In genomic region chr12:105420659-105421240, GRCh38 we compare ENCODE assay signal across 8 cellular contexts.
DNase-seq lines count a peak whose midpoint lies in the region; ATAC-seq, FAIRE-seq and TF ChIP-seq lines count a peak whose summit lies in the region.

No MANE protein-coding gene starts in this region.

- CTCF ChIA-PET in WTC11 (lab: Charles Lee): interaction anchor here (0.5 to 2.3 kb wide), 29 partner anchors 10 to 862 kb away, joined by 3 to 22 read pairs (median 3); no protein-coding TSS in a partner anchor

- TF ChIP-seq CTCF in HFF-Myc (IDR thresholded peaks at IDR 0.05; ENCODE audit: low read depth, low read length, missing control alignments) (peak; percentile 87), WTC11 (IDR thresholded peaks at IDR 0.05) (peak; percentile 85), cardiac fibroblast (IDR thresholded peaks at IDR 0.05; ENCODE audit: low read depth, low read length) (peak; percentile 87), kidney (IDR thresholded peaks at IDR 0.05; ENCODE audit: borderline replicate concordance, extremely low read depth, insufficient read depth) (peak; percentile 95)

- H3K9me3 Mint-ChIP-seq in WTC11: peaks cover 12% of the 10 kb centered on the region

- peak; percentile 74 for FAIRE-seq in kidney (lab: Jason Lieb, UNC)

- no peak overlapping the region for H3K27ac ChIP-seq in kidney (ENCODE audit: low read depth in 2 of 2, low read length in 2 of 2)

- H3K4me1 Mint-ChIP-seq in WTC11: no peaks in the 10 kb centered on the region

- no peak overlapping the region for H3K9ac ChIP-seq in kidney (ENCODE audit: low read length in 2 of 2)

- intact Hi-C loops in kidney (cut with DNase I): loop anchor here (5.0 to 10.0 kb wide), 2 partner anchors 717 to 804 kb away; partner anchors contain the start of gene NUAK1

- H3K4me3 ChIP-seq in HFF-Myc (replicated peaks; ENCODE audit: low read depth, low read length): no peak overlapping the region
- H3K4me3 ChIP-seq in cardiac fibroblast (replicated peaks in 1 of 2; ENCODE audit: low read depth in 2 of 2, low read length in 2 of 2): no peak overlapping the region
- H3K4me3 ChIP-seq in kidney (ENCODE audit: low read length in 2 of 2): no peak overlapping the region

- no peaks in the 10 kb centered on the region for H3K27me3 Mint-ChIP-seq in WTC11 (ENCODE audit: low read depth)

- ATAC-seq in WTC11 (peak; percentile 70), GM21825 (IDR thresholded peaks at IDR 0.05; ENCODE audit: unreplicated experiment) (no peak)

- H3K27ac Mint-ChIP-seq in WTC11: no peak overlapping the region

- H3K36me3 Mint-ChIP-seq in WTC11: no peaks in the 10 kb centered on the region; the same call in 1 of the 2 replicates

- H3K4me1 ChIP-seq in kidney (ENCODE audit: control insufficient read depth in 1 of 2, insufficient read depth in 1 of 2, low read depth in 1 of 2, low read length in 2 of 2): no peaks in the 10 kb centered on the region

- POLR2A ChIA-PET in WTC11 (lab: Charles Lee): no interaction called here

- H3K9me3 ChIP-seq in kidney (ENCODE audit: control insufficient read depth in 1 of 2, low read length in 2 of 2): no peaks in the 10 kb centered on the region

- H3K36me3 ChIP-seq in kidney (ENCODE audit: control insufficient read depth in 1 of 2, insufficient read depth in 2 of 2, low read length in 2 of 2): no peaks in the 10 kb centered on the region

- H3K4me3 Mint-ChIP-seq in WTC11: no peak overlapping the region

- DNase-seq in COR-L47 (lab: John Stamatoyannopoulos, UW): peak; percentile 46
- DNase-seq in HFF-Myc (ENCODE audit: extremely low read depth, low read depth): peak; percentile 60
- DNase-seq in NCI-H2196 (lab: John Stamatoyannopoulos, UW; ENCODE audit: unreplicated experiment): peak; percentile 72
- peak; percentile 82 for DNase-seq in WTC11 (ENCODE audit: low spot score)
- peak; percentile 83 to 90 for DNase-seq in cardiac fibroblast (ENCODE audit: low read depth in 2 of 2)
- DNase-seq in kidney: no peak
- peak; percentile 69 to 76 for DNase-seq in stimulated activated CD4-positive, alpha-beta T cell treated with anti-CD3 and anti-CD28 coated beads, Interleukin-2, amount 100 ng/mL, for 24 hours

TF ChIP-seq in WTC11, 78 proteins besides CTCF, POLR2A, EP300 and RAD21:
- TF ChIP-seq ZNF121 (CRISPR knock-in tag; IDR thresholded peaks at IDR 0.05) (no peak), ZNF512 (CRISPR knock-in tag; IDR thresholded peaks at IDR 0.05; ENCODE audit: borderline replicate concordance) (no peak), FOXJ3 (CRISPR knock-in tag; IDR thresholded peaks at IDR 0.05; ENCODE audit: borderline replicate concordance) (no peak), ATF1 (CRISPR knock-in tag; IDR thresholded peaks at IDR 0.05) (no peak)
